ENCODE assay signal across 22 cellular contexts in the genomic region with DNA sequence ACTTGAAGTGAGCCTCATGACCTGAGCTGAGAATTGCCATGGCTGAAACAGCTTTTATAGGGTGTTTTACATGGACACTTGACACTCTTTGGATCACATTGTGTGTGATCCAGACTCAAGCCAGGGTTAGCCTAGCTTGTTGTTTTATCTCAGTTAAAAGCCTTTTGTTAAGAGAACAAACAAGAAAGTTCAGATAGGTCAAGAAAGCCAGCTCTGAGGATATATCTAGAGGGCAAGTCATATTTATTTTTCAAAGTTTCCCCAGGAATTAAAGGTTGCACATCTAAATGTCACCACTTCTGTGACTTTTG.
DNase-seq lines count a peak whose midpoint lies in the region; ATAC-seq and TF ChIP-seq lines count a peak whose summit lies in the region.
"Had no signal": no experiment of that assay in that cellular context is flagged by ENCODE, and none has a peak within 500 bp of the region (broad histone marks: within the 10 kb centered on the region; RNA-seq: fewer than 3 reads in every experiment).

No MANE protein-coding gene starts in this region.

- DNase-seq in NCI-H748 (lab: John Stamatoyannopoulos, UW; ENCODE audit: unreplicated experiment) (peak; percentile 21), NCI-H748 treated with DMSO at 0.1 percent for 48 hours (lab: John Stamatoyannopoulos, UW) (no peak), right cardiac atrium (no peak), A673 (ENCODE audit: low spot score) (no peak), stomach (no peak)
- no peak for DNase-seq in activated T-helper 1 cell treated with anti-CD3 and anti-CD28 coated beads, Interleukin-12 subunit alpha, Interleukin-12 subunit beta, Interleukin-2, Interleukin-4 antibody, amounts not matched to agents 30 ng/mL and 10 ng/mL and 1 ng/mL, durations not matched to agents 14 hours and 24 hours and 36 hours (ENCODE audit: low spot score)
- DNase-seq in stimulated activated naive B cell treated with anti-CD40 and anti-IgM and Interleukin-4, amounts not matched to agents 10 μg/mL and 1 μg/mL and 100 μg/mL, for 72 hours = no peak
- DNase-seq: activated CD4-positive, alpha-beta T cell treated with anti-CD3 and anti-CD28 coated beads, Interleukin-2, amount 50 U/mL, for 48 hours; activated CD8-positive, alpha-beta memory T cell treated with anti-CD3 and anti-CD28 coated beads, Interleukin-2, amount 50 U/mL, for 4 hours; aorta; GDM1; head of caudate nucleus; MG63; NCI-H2081 treated with DMSO at 0.1 percent for 48 hours; NCI-H510A had no signal

- peaks cover 25% of the 10 kb centered on the region for H3K36me3 Mint-ChIP-seq in activated T-helper 1 cell treated with anti-CD3 and anti-CD28 coated beads, Interleukin-12 subunit alpha, Interleukin-12 subunit beta, Interleukin-2, Interleukin-4 antibody, amounts not matched to agents 30 ng/mL and 10 ng/mL and 1 ng/mL, durations not matched to agents 14 hours and 24 hours and 36 hours (ENCODE audit: low read depth)
- peaks cover 39 to 62% of the 10 kb centered on the region in 2 donors for H3K36me3 Mint-ChIP-seq in stimulated activated naive B cell treated with anti-CD40 and anti-IgM and Interleukin-4, amounts not matched to agents 10 μg/mL and 1 μg/mL and 100 μg/mL, for 72 hours
- H3K36me3 Mint-ChIP-seq: natural killer cell treated with Interleukin-12 subunit alpha and Interleukin-12 subunit beta and Interleukin-15 and Interleukin-18, amount 100 ng/mL, for 72 hours had no signal

- H3K27ac ChIP-seq in right cardiac atrium (ENCODE audit: low read length) = peak overlapping the region; percentile 79
- H3K27ac ChIP-seq in A673 (ENCODE audit: low read depth, low read length, poor library complexity, severe bottlenecking) = no peak overlapping the region
- H3K27ac ChIP-seq in stomach = peak overlapping the region in 1 of 5 donors; percentile 14
- H3K27ac ChIP-seq: parathyroid adenoma, SK-N-MC had no signal

- H3K27me3 ChIP-seq in right cardiac atrium (ENCODE audit: control insufficient read depth, insufficient read depth) = no peaks in the 10 kb centered on the region
- H3K27me3 ChIP-seq in A673 (replicated peaks; ENCODE audit: insufficient read depth, low read depth, low read length, poor library complexity) = no peaks in the 10 kb centered on the region
- no peaks in the 10 kb centered on the region for H3K27me3 ChIP-seq in stomach
- H3K27me3 ChIP-seq: MG63 had no signal

- no peaks in the 10 kb centered on the region for H3K9me3 ChIP-seq in right cardiac atrium (ENCODE audit: control insufficient read depth, low read length)
- no peaks in the 10 kb centered on the region for H3K9me3 ChIP-seq in A673 (ENCODE audit: low read depth, low read length, poor library complexity, severe bottlenecking)
- H3K9me3 ChIP-seq in stomach = no peaks in the 10 kb centered on the region
- H3K9me3 ChIP-seq: MG63 had no signal

- H3K27me3 Mint-ChIP-seq in activated T-helper 1 cell treated with anti-CD3 and anti-CD28 coated beads, Interleukin-12 subunit alpha, Interleukin-12 subunit beta, Interleukin-2, Interleukin-4 antibody, amounts not matched to agents 30 ng/mL and 10 ng/mL and 1 ng/mL, durations not matched to agents 14 hours and 24 hours and 36 hours (ENCODE audit: insufficient read depth) = no peaks in the 10 kb centered on the region
- H3K27me3 Mint-ChIP-seq in stimulated activated naive B cell treated with anti-CD40 and anti-IgM and Interleukin-4, amounts not matched to agents 10 μg/mL and 1 μg/mL and 100 μg/mL, for 72 hours = no peaks in the 10 kb centered on the region
- H3K27me3 Mint-ChIP-seq: activated T-helper 17 cell treated with anti-CD3 and anti-CD28 coated beads, Interleukin-2, amount 50 U/mL, for 72 hours; natural killer cell treated with Interleukin-12 subunit alpha and Interleukin-12 subunit beta and Interleukin-15 and Interleukin-18, amount 100 ng/mL, for 72 hours had no signal

- CTCF ChIA-PET in A673 (lab: Charles Lee) = no interaction called here

- peaks cover 35% of the 10 kb centered on the region for H3K4me1 Mint-ChIP-seq in activated T-helper 1 cell treated with anti-CD3 and anti-CD28 coated beads, Interleukin-12 subunit alpha, Interleukin-12 subunit beta, Interleukin-2, Interleukin-4 antibody, amounts not matched to agents 30 ng/mL and 10 ng/mL and 1 ng/mL, durations not matched to agents 14 hours and 24 hours and 36 hours (ENCODE audit: low read depth)
- H3K4me1 Mint-ChIP-seq in stimulated activated naive B cell treated with anti-CD40 and anti-IgM and Interleukin-4, amounts not matched to agents 10 μg/mL and 1 μg/mL and 100 μg/mL, for 72 hours = peaks cover 39 to 77% of the 10 kb centered on the region in 2 donors
- H3K4me1 Mint-ChIP-seq: activated T-helper 17 cell treated with anti-CD3 and anti-CD28 coated beads, Interleukin-2, amount 50 U/mL, for 72 hours had no signal

- TF ChIP-seq EP300 in stomach (IDR thresholded peaks at IDR 0.05) = no peak

- intact Hi-C loops in activated T-helper 1 cell treated with anti-CD3 and anti-CD28 coated beads, Interleukin-12 subunit alpha, Interleukin-12 subunit beta, Interleukin-2, Interleukin-4 antibody, amounts not matched to agents 30 ng/mL and 10 ng/mL and 1 ng/mL, durations not matched to agents 14 hours and 24 hours and 36 hours (cut with micrococcal nuclease) = no loop called here
- intact Hi-C loops in right cardiac atrium (cut with DNase I) (no loop called here), A673 (cut with micrococcal nuclease; ENCODE audit: unreplicated experiment) (no loop called here), stomach (cut with DNase I; ENCODE audit: low total_unique reads) (no loop called here)

- H3K9me3 Mint-ChIP-seq in activated T-helper 1 cell treated with anti-CD3 and anti-CD28 coated beads, Interleukin-12 subunit alpha, Interleukin-12 subunit beta, Interleukin-2, Interleukin-4 antibody, amounts not matched to agents 30 ng/mL and 10 ng/mL and 1 ng/mL, durations not matched to agents 14 hours and 24 hours and 36 hours = no peaks in the 10 kb centered on the region
- no peaks in the 10 kb centered on the region for H3K9me3 Mint-ChIP-seq in stimulated activated naive B cell treated with anti-CD40 and anti-IgM and Interleukin-4, amounts not matched to agents 10 μg/mL and 1 μg/mL and 100 μg/mL, for 72 hours
- H3K9me3 Mint-ChIP-seq: activated naive CD4-positive, alpha-beta T cell treated with anti-CD3 and anti-CD28 coated beads, Interleukin-2, amount 50 U/mL, for 72 hours; activated T-helper 17 cell treated with anti-CD3 and anti-CD28 coated beads, Interleukin-2, amount 50 U/mL, for 72 hours; natural killer cell treated with Interleukin-12 subunit alpha and Interleukin-12 subunit beta and Interleukin-15 and Interleukin-18, amount 100 ng/mL, for 72 hours had no signal

- TF ChIP-seq CTCF in A673 (conservative IDR thresholded peaks at IDR 0.05; ENCODE audit: low read depth, low read length) = no peak
- TF ChIP-seq CTCF in stomach (IDR thresholded peaks at IDR 0.05) = no peak

- no peaks in the 10 kb centered on the region for H3K36me3 ChIP-seq in A673 (ENCODE audit: insufficient read depth, low read length, poor library complexity, severe bottlenecking)
- no peaks in the 10 kb centered on the region for H3K36me3 ChIP-seq in stomach

- peak overlapping the region; percentile 23 for H3K27ac Mint-ChIP-seq in activated T-helper 1 cell treated with anti-CD3 and anti-CD28 coated beads, Interleukin-12 subunit alpha, Interleukin-12 subunit beta, Interleukin-2, Interleukin-4 antibody, amounts not matched to agents 30 ng/mL and 10 ng/mL and 1 ng/mL, durations not matched to agents 14 hours and 24 hours and 36 hours
- H3K27ac Mint-ChIP-seq in stimulated activated naive B cell treated with anti-CD40 and anti-IgM and Interleukin-4, amounts not matched to agents 10 μg/mL and 1 μg/mL and 100 μg/mL, for 72 hours = peak overlapping the region; percentile 77
- H3K27ac Mint-ChIP-seq: activated T-helper 17 cell treated with anti-CD3 and anti-CD28 coated beads, Interleukin-2, amount 50 U/mL, for 72 hours; natural killer cell treated with Interleukin-12 subunit alpha and Interleukin-12 subunit beta and Interleukin-15 and Interleukin-18, amount 100 ng/mL, for 72 hours had no signal

- POLR2A ChIA-PET in A673 (lab: Charles Lee; ENCODE audit: low non-redundant PET) = no interaction called here

- TF ChIP-seq POLR2A in stomach (IDR thresholded peaks at IDR 0.05) = no peak

- ATAC-seq in right cardiac atrium = peak in 1 of 2 donors; percentile 14
- ATAC-seq in stimulated activated naive B cell treated with anti-CD40 and anti-IgM and Interleukin-4, amounts not matched to agents 10 μg/mL and 1 μg/mL and 100 μg/mL, for 72 hours (replicated peaks) = peak; percentile 44 to 46
- no peak for ATAC-seq in GM18909 (IDR thresholded peaks at IDR 0.05; ENCODE audit: poor library complexity, unreplicated experiment)
- ATAC-seq: activated naive CD4-positive, alpha-beta T cell treated with anti-CD3 and anti-CD28 coated beads, Interleukin-2, amount 50 U/mL, for 72 hours; activated T-helper 17 cell treated with anti-CD3 and anti-CD28 coated beads, Interleukin-2, amount 50 U/mL, for 72 hours; K562; natural killer cell treated with Interleukin-12 subunit alpha and Interleukin-12 subunit beta and Interleukin-15 and Interleukin-18, amount 100 ng/mL, for 72 hours had no signal

- peaks cover 11% of the 10 kb centered on the region for H3K4me1 ChIP-seq in right cardiac atrium (ENCODE audit: control insufficient read depth, insufficient read depth, low read length)
- no peaks in the 10 kb centered on the region for H3K4me1 ChIP-seq in A673 (ENCODE audit: insufficient read depth, low read length, poor library complexity, severe bottlenecking)
- peaks cover 0 to 34% (median 16%) of the 10 kb centered on the region in 4 donors for H3K4me1 ChIP-seq in stomach
- H3K4me1 ChIP-seq: parathyroid adenoma had no signal

- no peak overlapping the region for H3K4me3 Mint-ChIP-seq in activated T-helper 1 cell treated with anti-CD3 and anti-CD28 coated beads, Interleukin-12 subunit alpha, Interleukin-12 subunit beta, Interleukin-2, Interleukin-4 antibody, amounts not matched to agents 30 ng/mL and 10 ng/mL and 1 ng/mL, durations not matched to agents 14 hours and 24 hours and 36 hours
- no peak overlapping the region for H3K4me3 Mint-ChIP-seq in stimulated activated naive B cell treated with anti-CD40 and anti-IgM and Interleukin-4, amounts not matched to agents 10 μg/mL and 1 μg/mL and 100 μg/mL, for 72 hours
- H3K4me3 Mint-ChIP-seq: activated T-helper 17 cell treated with anti-CD3 and anti-CD28 coated beads, Interleukin-2, amount 50 U/mL, for 72 hours; natural killer cell treated with Interleukin-12 subunit alpha and Interleukin-12 subunit beta and Interleukin-15 and Interleukin-18, amount 100 ng/mL, for 72 hours had no signal

- no TSS peak for BruUV-seq in A673 (replicated peaks; lab: Mats Ljungman, UMichigan)

- H3K4me3 ChIP-seq in right cardiac atrium (ENCODE audit: low read length) (no peak overlapping the region), A673 (ENCODE audit: low read depth, low read length, poor library complexity, severe bottlenecking) (no peak overlapping the region), stomach (no peak overlapping the region)
- H3K4me3 ChIP-seq: K562, MG63, SK-N-MC had no signal
